In the genomic region with DNA sequence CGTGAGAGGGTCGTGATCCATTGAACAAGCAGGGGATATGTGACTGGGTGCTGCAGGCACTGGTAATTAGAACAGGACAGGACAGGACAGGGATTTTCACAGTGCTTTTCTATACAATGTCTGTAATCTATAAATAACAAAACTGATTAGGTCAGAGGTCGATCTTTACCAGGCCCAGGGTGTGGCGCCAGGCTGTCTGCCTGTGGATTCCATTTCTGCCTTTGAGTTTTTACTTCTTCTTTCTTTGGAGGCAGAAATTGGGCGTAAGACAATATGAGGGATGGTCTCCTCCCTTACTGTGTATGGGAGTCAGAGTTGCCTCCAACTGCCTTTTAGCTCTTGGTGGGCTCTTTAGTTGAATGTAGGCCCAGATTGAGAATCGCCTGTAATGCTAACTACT, we compare ENCODE assay signal across 13 cellular contexts. TPM values are rescaled to one million over a fixed set of nuclear protein-coding genes. Genes with fewer than 3 reads are reported as not detected.
A peak's percentile ranks its signal among the peaks of the same experiment; 100 is the strongest.
DNase-seq lines count a peak whose midpoint lies in the region; ATAC-seq, FAIRE-seq and TF ChIP-seq lines count a peak whose summit lies in the region.
"Had no signal": no experiment of that assay in that cellular context is flagged by ENCODE, and none has a peak within 500 bp of the region (broad histone marks: within the 10 kb centered on the region; RNA-seq: fewer than 3 reads in every experiment).

No MANE protein-coding gene starts in this region.

- H3K4me2 ChIP-seq in OCI-LY3 (ENCODE audit: low read length) = peak overlapping the region; percentile 17; the same call in 1 of the 2 replicates
- H3K4me2 ChIP-seq in astrocyte (ENCODE audit: low read length) = no peak overlapping the region
- no peak overlapping the region for H3K4me2 ChIP-seq in trophoblast cell (ENCODE audit: low read length)

- H3K4me1 ChIP-seq in OCI-LY3 (ENCODE audit: low read length) (peaks cover 20% of the 10 kb centered on the region), astrocyte (ENCODE audit: insufficient read depth, low read length) (peaks cover 9% of the 10 kb centered on the region), trophoblast cell (ENCODE audit: control insufficient read depth in 1 of 2, insufficient read depth in 2 of 2, low read length in 2 of 2) (peaks cover 4 to 7% of the 10 kb centered on the region in 2 experiments), upper lobe of right lung (peaks cover 8% of the 10 kb centered on the region)

- CTCF ChIA-PET in activated CD4-positive, alpha-beta T cell treated with anti-CD3 and anti-CD28 coated beads, Interleukin-2, amount 10 ng/mL, durations not matched to agents 7 days and 5 days (lab: Charles Lee) = no interaction called here

- H2AK5ac ChIP-seq in trophoblast cell (ENCODE audit: low read length) = no peak overlapping the region

- H3K79me2 ChIP-seq in OCI-LY3 (ENCODE audit: low read length) = peaks cover 18% of the 10 kb centered on the region
- peaks cover 20% of the 10 kb centered on the region for H3K79me2 ChIP-seq in astrocyte (ENCODE audit: insufficient read depth, low read length)
- H3K79me2 ChIP-seq in trophoblast cell (ENCODE audit: control insufficient read depth, insufficient read depth, low read length, poor library complexity) = peaks cover 6% of the 10 kb centered on the region

- no peak overlapping the region for H3K4me3 ChIP-seq in OCI-LY3 (ENCODE audit: low read length)
- no peak overlapping the region for H3K4me3 ChIP-seq in astrocyte (ENCODE audit: insufficient read depth, low read depth, low read length)
- H3K4me3 ChIP-seq in trophoblast cell (ENCODE audit: low read depth, low read length) = no peak overlapping the region
- H3K4me3 ChIP-seq in upper lobe of right lung = no peak overlapping the region

- no peaks in the 10 kb centered on the region for H3K9me3 Mint-ChIP-seq in activated CD4-positive, alpha-beta T cell treated with anti-CD3 and anti-CD28 coated beads, Interleukin-2, amount 10 ng/mL, durations not matched to agents 7 days and 5 days
- no peaks in the 10 kb centered on the region for H3K9me3 Mint-ChIP-seq in astrocyte (ENCODE audit: unreplicated experiment)
- H3K9me3 Mint-ChIP-seq: endodermal cell had no signal

- H3K27me3 Mint-ChIP-seq in activated CD4-positive, alpha-beta T cell treated with anti-CD3 and anti-CD28 coated beads, Interleukin-2, amount 10 ng/mL, durations not matched to agents 7 days and 5 days = no peaks in the 10 kb centered on the region
- H3K27me3 Mint-ChIP-seq in astrocyte (ENCODE audit: low read depth, unreplicated experiment) = peaks cover 3% of the 10 kb centered on the region

- H3K36me3 ChIP-seq in OCI-LY3 (replicated peaks; ENCODE audit: low read depth, low read length) = peaks cover 9% of the 10 kb centered on the region
- H3K36me3 ChIP-seq in astrocyte (ENCODE audit: insufficient read depth, low read length) = no peaks in the 10 kb centered on the region
- peaks cover 10 to 11% of the 10 kb centered on the region in 2 experiments for H3K36me3 ChIP-seq in trophoblast cell (ENCODE audit: control insufficient read depth in 1 of 2, insufficient read depth in 2 of 2, low read length in 2 of 2)
- peaks cover 16% of the 10 kb centered on the region for H3K36me3 ChIP-seq in upper lobe of right lung

- H3K9ac ChIP-seq in OCI-LY3 (ENCODE audit: low read length) = 0 out of 2 replicates have a peak overlapping the region, but pooled peaks have one; percentile 19
- H3K9ac ChIP-seq in astrocyte (ENCODE audit: low read length) = no peak overlapping the region
- H3K9ac ChIP-seq in trophoblast cell (ENCODE audit: low read length) = no peak overlapping the region

- intact Hi-C loops in upper lobe of right lung (cut with DNase I) = no loop called here

- H3K4me1 Mint-ChIP-seq in activated CD4-positive, alpha-beta T cell treated with anti-CD3 and anti-CD28 coated beads, Interleukin-2, amount 10 ng/mL, durations not matched to agents 7 days and 5 days = peaks cover 30% of the 10 kb centered on the region
- peaks cover 5% of the 10 kb centered on the region for H3K4me1 Mint-ChIP-seq in astrocyte (ENCODE audit: low read depth, unreplicated experiment)

- H3K9me3 ChIP-seq in OCI-LY3 (ENCODE audit: insufficient read depth, low read length) (no peaks in the 10 kb centered on the region), astrocyte (ENCODE audit: insufficient read depth, low read depth, low read length) (no peaks in the 10 kb centered on the region), trophoblast cell (ENCODE audit: insufficient read depth, low read depth, low read length) (no peaks in the 10 kb centered on the region), upper lobe of right lung (no peaks in the 10 kb centered on the region)

- H2BK120ac ChIP-seq in trophoblast cell (ENCODE audit: insufficient read depth, low read length, poor library complexity) = no peak overlapping the region

- TF ChIP-seq CTCF in OCI-LY3 (IDR thresholded peaks at IDR 0.05; ENCODE audit: low read depth, low read length) = no peak
- no peak for TF ChIP-seq CTCF in astrocyte (IDR thresholded peaks at IDR 0.05; ENCODE audit: insufficient read depth, low read depth, low read length)
- TF ChIP-seq CTCF in upper lobe of right lung (IDR thresholded peaks at IDR 0.05) = no peak

- no peak overlapping the region for H2BK5ac ChIP-seq in trophoblast cell (ENCODE audit: low read depth, low read length, poor library complexity)

- no CpG with 5 or more reads among the region's 6 CpGs for WGBS in trophoblast cell (ENCODE audit: extremely low coverage, insufficient coverage, insufficient read length)

- H3K27ac ChIP-seq in OCI-LY3 (ENCODE audit: low read length) (peak overlapping the region; percentile 45; the same call in 1 of the 2 replicates), astrocyte (ENCODE audit: low read depth, low read length) (no peak overlapping the region), trophoblast cell (ENCODE audit: low read depth, low read length) (no peak overlapping the region), upper lobe of right lung (no peak overlapping the region)

- peak overlapping the region; percentile 43 for H2BK12ac ChIP-seq in trophoblast cell (ENCODE audit: low read length)

- H4K20me1 ChIP-seq in OCI-LY3 (ENCODE audit: insufficient read depth, low read length) (no peaks in the 10 kb centered on the region), astrocyte (ENCODE audit: insufficient read depth, low read length) (no peaks in the 10 kb centered on the region)

- FAIRE-seq in astrocyte (lab: Jason Lieb, UNC) = no peak
- FAIRE-seq: frontal cortex had no signal

- no peaks in the 10 kb centered on the region for H3K27me3 ChIP-seq in OCI-LY3 (ENCODE audit: low read depth, low read length)
- H3K27me3 ChIP-seq in astrocyte (ENCODE audit: insufficient read depth, low read length) = no peaks in the 10 kb centered on the region
- H3K27me3 ChIP-seq in trophoblast cell (ENCODE audit: insufficient read depth, low read length) = no peaks in the 10 kb centered on the region
- no peaks in the 10 kb centered on the region for H3K27me3 ChIP-seq in upper lobe of right lung

- POLR2A ChIA-PET in activated CD4-positive, alpha-beta T cell treated with anti-CD3 and anti-CD28 coated beads, Interleukin-2, amount 10 ng/mL, durations not matched to agents 7 days and 5 days (lab: Charles Lee) = no interaction called here

- H4K12ac ChIP-seq in trophoblast cell (ENCODE audit: low read depth, low read length) = no peak overlapping the region

- DNase-seq in activated CD4-positive, alpha-beta T cell treated with anti-CD3 and anti-CD28 coated beads, Interleukin-2, amount 10 ng/mL, durations not matched to agents 7 days and 5 days = no peak
- DNase-seq in activated CD4-positive, alpha-beta T cell treated with anti-CD3 and anti-CD28 coated beads for 1 hour = no peak
- DNase-seq in astrocyte (ENCODE audit: low read depth) = no peak
- DNase-seq in trophoblast cell = no peak
- DNase-seq in mucosa of gallbladder (ENCODE audit: low spot score) = no peak
- DNase-seq in upper lobe of right lung = no peak
- DNase-seq: DMS153, endodermal cell, islet precursor cell, NCI-H345 had no signal

- H3K27ac Mint-ChIP-seq in activated CD4-positive, alpha-beta T cell treated with anti-CD3 and anti-CD28 coated beads, Interleukin-2, amount 10 ng/mL, durations not matched to agents 7 days and 5 days = peak overlapping the region; percentile 90
- H3K27ac Mint-ChIP-seq in astrocyte (ENCODE audit: unreplicated experiment) = peak overlapping the region; percentile 1
- H3K27ac Mint-ChIP-seq: endodermal cell had no signal

- H3K79me1 ChIP-seq in trophoblast cell (ENCODE audit: low read length) = peaks cover 13% of the 10 kb centered on the region

- H3K18ac ChIP-seq in trophoblast cell (ENCODE audit: low read length) = no peak overlapping the region

- H2AFZ ChIP-seq in OCI-LY3 (ENCODE audit: low read depth, low read length) (peak overlapping the region; percentile 89; the same call in 1 of the 2 replicates), astrocyte (ENCODE audit: low read depth, low read length) (no peak overlapping the region), trophoblast cell (ENCODE audit: insufficient read depth, low read length, poor library complexity) (no peak overlapping the region)

- no peak overlapping the region for H3K4ac ChIP-seq in trophoblast cell (ENCODE audit: low read depth, low read length)

- no peak overlapping the region for H3K14ac ChIP-seq in trophoblast cell (ENCODE audit: low read length)

- peaks cover 18% of the 10 kb centered on the region for H3K36me3 Mint-ChIP-seq in activated CD4-positive, alpha-beta T cell treated with anti-CD3 and anti-CD28 coated beads, Interleukin-2, amount 10 ng/mL, durations not matched to agents 7 days and 5 days (ENCODE audit: low read depth)
- H3K36me3 Mint-ChIP-seq in astrocyte (ENCODE audit: low read depth, unreplicated experiment) = no peaks in the 10 kb centered on the region

- peak overlapping the region; percentile 47 for H4K91ac ChIP-seq in trophoblast cell (ENCODE audit: low read depth, low read length)

- no peak overlapping the region for H4K8ac ChIP-seq in trophoblast cell (ENCODE audit: low read depth, low read length)

- ATAC-seq in GM19463 (IDR thresholded peaks at IDR 0.05; ENCODE audit: unreplicated experiment) = no peak
- no peak for ATAC-seq in upper lobe of right lung

- no peak overlapping the region for H3K23ac ChIP-seq in trophoblast cell (ENCODE audit: low read length)

- H3K4me3 Mint-ChIP-seq in activated CD4-positive, alpha-beta T cell treated with anti-CD3 and anti-CD28 coated beads, Interleukin-2, amount 10 ng/mL, durations not matched to agents 7 days and 5 days = peak overlapping the region; percentile 57
- no peak overlapping the region for H3K4me3 Mint-ChIP-seq in astrocyte (ENCODE audit: unreplicated experiment)

RNA-seq across cellular contexts. Expression of gene ZNF764, which starts 1.5 kb away (rescaled TPM):
- total RNA-seq in activated CD4-positive, alpha-beta T cell treated with anti-CD3 and anti-CD28 coated beads, Interleukin-2, amount 10 ng/mL, durations not matched to agents 7 days and 5 days = 10 to 100 TPM; 17.5 to 18.2 TPM
- 6.9 and 8.5 TPM in 2 replicates for total RNA-seq in astrocyte
- polyA plus RNA-seq in trophoblast cell (2013) = 4.2 and 4.4 TPM in 2 replicates
- total RNA-seq in mucosa of gallbladder = 12.1 TPM
- 10.6 TPM for total RNA-seq in upper lobe of right lung

RNA-seq across cellular contexts. Expression of gene ZNF688, which starts 11.8 kb away (rescaled TPM):
- total RNA-seq in activated CD4-positive, alpha-beta T cell treated with anti-CD3 and anti-CD28 coated beads, Interleukin-2, amount 10 ng/mL, durations not matched to agents 7 days and 5 days = 10 to 100 TPM; 13.3 to 13.8 TPM
- total RNA-seq in astrocyte = 5.4 and 5.9 TPM in 2 replicates
- polyA plus RNA-seq in trophoblast cell (2013) = 3.5 and 4.1 TPM in 2 replicates
- 23.5 TPM for total RNA-seq in mucosa of gallbladder
- total RNA-seq in upper lobe of right lung = 13.1 TPM

RNA-seq across cellular contexts. Expression of gene ZNF747, which starts 25.0 kb away (rescaled TPM):
- 10 to 100 TPM; 10.4 to 11.8 TPM for total RNA-seq in activated CD4-positive, alpha-beta T cell treated with anti-CD3 and anti-CD28 coated beads, Interleukin-2, amount 10 ng/mL, durations not matched to agents 7 days and 5 days
- total RNA-seq in astrocyte = 5.2 and 6.6 TPM in 2 replicates
- polyA plus RNA-seq in trophoblast cell (2013) = 3.6 and 3.8 TPM in 2 replicates
- 11.9 TPM for total RNA-seq in mucosa of gallbladder
- total RNA-seq in upper lobe of right lung = 11.5 TPM

RNA-seq across cellular contexts. Expression of gene ZNF785, which starts 25.8 kb away (rescaled TPM):
- total RNA-seq in activated CD4-positive, alpha-beta T cell treated with anti-CD3 and anti-CD28 coated beads, Interleukin-2, amount 10 ng/mL, durations not matched to agents 7 days and 5 days = 10 to 100 TPM; 17.0 to 18.3 TPM
- 9.3 and 9.7 TPM in 2 replicates for total RNA-seq in astrocyte
- polyA plus RNA-seq in trophoblast cell (2013) = 5.0 and 5.2 TPM in 2 replicates
- total RNA-seq in mucosa of gallbladder = 24.0 TPM
- total RNA-seq in upper lobe of right lung = 16.3 TPM

RNA-seq across cellular contexts. Expression of gene ZNF768, which starts 33.3 kb away (rescaled TPM):
- total RNA-seq in activated CD4-positive, alpha-beta T cell treated with anti-CD3 and anti-CD28 coated beads, Interleukin-2, amount 10 ng/mL, durations not matched to agents 7 days and 5 days = 1 to 10 TPM; 1.9 to 2.6 TPM
- 23.1 and 26.6 TPM in 2 replicates for total RNA-seq in astrocyte
- polyA plus RNA-seq in trophoblast cell (2013) = 21.5 and 22.4 TPM in 2 replicates
- total RNA-seq in mucosa of gallbladder = 61.1 TPM
- 25.8 TPM for total RNA-seq in upper lobe of right lung
